1 cellular context compared by ENCODE assay signal in genomic region chr13:39510296-39510695, GRCh38.
TF ChIP-seq lines count a peak whose summit lies in the region.

No MANE protein-coding gene starts in this region.

TF ChIP-seq in SK-N-SH, 30 proteins besides CTCF, POLR2A, EP300 and RAD21 (continued from another document):
- TF ChIP-seq CHD2 (IDR thresholded peaks at IDR 0.05; ENCODE audit: low read length, partially characterized antibody) (no peak), ELF1 (IDR thresholded peaks at IDR 0.05) (no peak), JUND (IDR thresholded peaks at IDR 0.05) (no peak), TAF1 (IDR thresholded peaks at IDR 0.05; ENCODE audit: borderline replicate concordance, low read depth, low read length) (no peak), NFIC (IDR thresholded peaks at IDR 0.05; ENCODE audit: borderline replicate concordance) (no peak), EZH2phosphoT487 (IDR thresholded peaks at IDR 0.05; ENCODE audit: borderline replicate concordance, low read depth) (no peak)
